In genomic region chr10:84370268-84370667, GRCh38 we compare ENCODE assay signal across 2 cellular contexts.
TF ChIP-seq lines count a peak whose summit lies in the region.

No MANE protein-coding gene starts in this region.

TF ChIP-seq in A549, 52 proteins besides CTCF, POLR2A, EP300 and RAD21 (continued from another document):
- TF ChIP-seq BCL3 (IDR thresholded peaks at IDR 0.05): 0 out of 3 replicates have a peak, but pooled peaks have one; percentile 36
- TF ChIP-seq CEBPB (IDR thresholded peaks at IDR 0.05): peak; percentile 71 to 75
- no peak for TF ChIP-seq ELK1 (IDR thresholded peaks at IDR 0.05; ENCODE audit: low read depth, low read length)
- 0 out of 2 replicates have a peak, but pooled peaks have one; percentile 13 for TF ChIP-seq FOSL2 (IDR thresholded peaks at IDR 0.05)
- TF ChIP-seq FOSL2 (CRISPR knock-in tag; IDR thresholded peaks at IDR 0.05): peak; percentile 32; the same call in 1 of the 2 replicates
- TF ChIP-seq REST (IDR thresholded peaks at IDR 0.05): no peak
- peak; percentile 85 for TF ChIP-seq GATA3 (IDR thresholded peaks at IDR 0.05; ENCODE audit: borderline replicate concordance)
- no peak for TF ChIP-seq MYC (IDR thresholded peaks at IDR 0.05; ENCODE audit: borderline replicate concordance, low read length)
- peak; percentile 66 for TF ChIP-seq JUNB (IDR thresholded peaks at IDR 0.05)
- TF ChIP-seq HOXB5 (CRISPR knock-in tag; IDR thresholded peaks at IDR 0.05): no peak

TF ChIP-seq in K562, 482 proteins besides CTCF, POLR2A, EP300 and RAD21 (continued from another document):
- TF ChIP-seq RCOR1 (IDR thresholded peaks at IDR 0.05; ENCODE audit: borderline replicate concordance in 1 of 2, low read depth in 2 of 2, low read length in 2 of 2) (0 out of 4 replicates have a peak, but pooled peaks of 1 of the 2 experiments have one; percentile 20), KDM1A (IDR thresholded peaks at IDR 0.05) (peak; percentile 47 to 77; a peak in 3 of 4 replicates), CREB3L1 (IDR thresholded peaks at IDR 0.05; ENCODE audit: borderline replicate concordance, low read depth) (no peak), ATF7 (IDR thresholded peaks at IDR 0.05) (no peak), ZBTB49 (CRISPR knock-in tag; IDR thresholded peaks at IDR 0.05; ENCODE audit: borderline replicate concordance) (no peak), SAP30 (IDR thresholded peaks at IDR 0.05; ENCODE audit: borderline replicate concordance, insufficient read depth, low read depth, low read length, poor library complexity, severe bottlenecking) (no peak), GTF2B (IDR thresholded peaks at IDR 0.05; ENCODE audit: extremely low read depth, insufficient read length) (no peak)
